In the genomic region with DNA sequence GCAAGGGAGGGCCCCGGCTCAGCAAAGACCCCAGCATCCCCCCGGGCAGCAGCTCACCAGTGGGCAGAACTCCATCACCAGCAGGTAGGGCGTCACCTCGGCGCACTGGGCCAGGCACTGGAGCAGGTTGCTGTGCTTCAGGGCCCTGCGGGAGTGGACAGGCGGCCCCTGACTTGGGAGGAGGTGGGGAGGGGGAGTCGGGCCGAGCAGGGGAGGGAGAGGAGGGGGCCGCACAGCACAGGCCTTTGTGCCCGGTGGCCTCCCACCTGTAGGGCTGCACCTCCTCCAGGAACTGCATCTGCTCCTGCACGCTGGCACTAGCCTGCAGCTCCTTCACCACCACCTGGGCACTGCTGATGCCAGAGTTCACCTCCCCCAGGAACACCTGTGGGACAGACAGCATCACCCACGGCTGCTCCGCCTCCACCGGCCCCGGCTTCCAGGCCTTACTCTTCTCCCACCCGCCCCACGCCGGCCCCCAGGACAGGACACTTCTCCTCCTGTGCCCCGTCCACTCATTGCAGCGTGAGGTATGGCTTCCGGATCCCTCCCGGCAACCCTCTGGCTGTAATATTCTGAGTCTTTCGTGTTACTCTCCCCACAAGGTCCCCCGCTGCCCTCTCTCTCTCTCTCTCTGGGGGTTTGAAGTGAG, we compare ENCODE assay signal across 19 cellular contexts. TPM values are rescaled to one million over a fixed set of nuclear protein-coding genes. Genes with fewer than 3 reads are reported as not detected.
DNase-seq lines count a peak whose midpoint lies in the region; ATAC-seq and TF ChIP-seq lines count a peak whose summit lies in the region.
"Had no signal": no experiment of that assay in that cellular context is flagged by ENCODE, and none has a peak within 500 bp of the region (broad histone marks: within the 10 kb centered on the region; RNA-seq: fewer than 3 reads in every experiment).

No MANE protein-coding gene starts in this region.

- no peaks in the 10 kb centered on the region for H3K4me1 ChIP-seq in sigmoid colon
- H3K4me1 ChIP-seq in ascending aorta, result no peaks in the 10 kb centered on the region

- H3K27me3 Mint-ChIP-seq in stimulated activated naive CD8-positive, alpha-beta T cell treated with anti-CD3 and anti-CD28 coated beads, Interleukin-15, amount 100 ng/mL, for 72 hours, result no peaks in the 10 kb centered on the region

- H3K4me3 Mint-ChIP-seq in stimulated activated naive CD8-positive, alpha-beta T cell treated with anti-CD3 and anti-CD28 coated beads, Interleukin-15, amount 100 ng/mL, for 72 hours, result no peak overlapping the region
- H3K4me3 Mint-ChIP-seq: CD8-positive, alpha-beta T cell had no signal

- H3K27ac Mint-ChIP-seq in stimulated activated naive CD8-positive, alpha-beta T cell treated with anti-CD3 and anti-CD28 coated beads, Interleukin-15, amount 100 ng/mL, for 72 hours, result no peak overlapping the region
- H3K27ac Mint-ChIP-seq: CD8-positive, alpha-beta T cell had no signal

- H3K27me3 ChIP-seq in sigmoid colon (no peaks in the 10 kb centered on the region), ascending aorta (no peaks in the 10 kb centered on the region)
- H3K27me3 ChIP-seq: BE2C, SJCRH30 had no signal

- H3K9me3 Mint-ChIP-seq in stimulated activated naive CD8-positive, alpha-beta T cell treated with anti-CD3 and anti-CD28 coated beads, Interleukin-15, amount 100 ng/mL, for 72 hours, result no peaks in the 10 kb centered on the region
- H3K9me3 Mint-ChIP-seq: CD8-positive, alpha-beta T cell had no signal

- no peaks in the 10 kb centered on the region for H3K4me1 Mint-ChIP-seq in stimulated activated naive CD8-positive, alpha-beta T cell treated with anti-CD3 and anti-CD28 coated beads, Interleukin-15, amount 100 ng/mL, for 72 hours

- H3K9me3 ChIP-seq in sigmoid colon (no peaks in the 10 kb centered on the region), ascending aorta (no peaks in the 10 kb centered on the region)
- H3K9me3 ChIP-seq: BE2C, SJCRH30 had no signal

- TF ChIP-seq POLR2A in sigmoid colon (IDR thresholded peaks at IDR 0.05), result no peak

- no peak for TF ChIP-seq EP300 in sigmoid colon (IDR thresholded peaks at IDR 0.05)

- DNase-seq in stimulated activated naive CD8-positive, alpha-beta T cell treated with anti-CD3 and anti-CD28 coated beads, Interleukin-15, amount 100 ng/mL, for 72 hours, result no peak
- no peak for DNase-seq in stimulated activated naive CD8-positive, alpha-beta T cell treated with anti-CD3 and anti-CD28 coated beads, Interleukin-15, Interleukin-2, amounts not matched to agents 100 U/mL and 50 U/mL, for 24 hours
- DNase-seq in caudate nucleus (lab: John Stamatoyannopoulos, UW), result no peak
- no peak for DNase-seq in sigmoid colon
- no peak for DNase-seq in NOMO-1 treated with DMSO at 0.1 percent for 48 hours (lab: John Stamatoyannopoulos, UW; ENCODE audit: unreplicated experiment)
- no peak for DNase-seq in ascending aorta (ENCODE audit: low spot score in 2 of 2)
- no peak for DNase-seq in anterior cingulate cortex (lab: John Stamatoyannopoulos, UW)
- DNase-seq: BE2C; CD8-positive, alpha-beta T cell; GOT3; NCI-H146; NCI-H2081; NCI-H226; NCI-H524 treated with DMSO at 0.1 percent for 48 hours; SJCRH30 had no signal

- TF ChIP-seq CTCF in sigmoid colon (IDR thresholded peaks at IDR 0.05) (no peak), ascending aorta (IDR thresholded peaks at IDR 0.05) (no peak)

- peak; percentile 1 for ATAC-seq in stimulated activated naive CD8-positive, alpha-beta T cell treated with anti-CD3 and anti-CD28 coated beads, Interleukin-15, amount 100 ng/mL, for 72 hours
- ATAC-seq in stimulated activated naive CD8-positive, alpha-beta T cell treated with anti-CD3 and anti-CD28 coated beads, Interleukin-15, Interleukin-2, amounts not matched to agents 100 U/mL and 50 U/mL, for 24 hours, result no peak
- ATAC-seq: CD8-positive, alpha-beta T cell had no signal

- no peaks in the 10 kb centered on the region for H3K36me3 ChIP-seq in sigmoid colon
- no peaks in the 10 kb centered on the region for H3K36me3 ChIP-seq in ascending aorta
- H3K36me3 ChIP-seq: BE2C, SJCRH30 had no signal

- H3K27ac ChIP-seq in caudate nucleus (ENCODE audit: low read depth, low read length) (peak overlapping the region; percentile 99), sigmoid colon (peak overlapping the region in 3 of 4 donors; percentile 32 to 60 (median 55)), ascending aorta (no peak overlapping the region)
- H3K27ac ChIP-seq: KMS-11, SJCRH30 had no signal

- H3K4me3 ChIP-seq in sigmoid colon (peak overlapping the region in 3 of 4 donors; percentile 15 to 32 (median 25)), ascending aorta (no peak overlapping the region)
- H3K4me3 ChIP-seq: SJCRH30 had no signal

- WGBS in sigmoid colon, 2 donors, result 64 to 84% methylated on average over 25 of the region's 25 CpGs

- intact Hi-C loops in sigmoid colon (cut with DNase I), result no loop called here
- intact Hi-C loops in ascending aorta (cut with DNase I), result no loop called here

RNA-seq across cellular contexts. Expression of a gene that starts 37.7 kb away (rescaled TPM):
- total RNA-seq in sigmoid colon (not detected), ascending aorta (not detected)
- not detected for polyA plus RNA-seq in sigmoid colon
- total RNA-seq: CD8-positive, alpha-beta T cell; Daoy; M059J had no signal
- polyA plus RNA-seq: AG04450 had no signal

RNA-seq across cellular contexts. Expression of a gene that starts 38.4 kb away (rescaled TPM):
- total RNA-seq in sigmoid colon (1 to 10 TPM in 3 of 4 donors, under 1 TPM in 1; 0.16 to 9.6 (median 5.4) TPM), ascending aorta (20.6 TPM)
- polyA plus RNA-seq in sigmoid colon, result 1 to 10 TPM in 2 of 3 donors, under 1 TPM in 1; 0.69 to 4.2 (median 4.1) TPM
- total RNA-seq: M059J had no signal

Comparison
In these comparisons a context has a peak if more than half of its experiments do, and no peak if none do; other contexts are left out.
1. H3K27ac ChIP-seq: peak in caudate nucleus (single experiment) and sigmoid colon (3 of 4); none in ascending aorta (0 of 2).
2. H3K4me3 ChIP-seq: peak in sigmoid colon (3 of 4); none in ascending aorta (0 of 2).